Comparison of ENCODE assay signal across 8 cellular contexts in the genomic region with DNA sequence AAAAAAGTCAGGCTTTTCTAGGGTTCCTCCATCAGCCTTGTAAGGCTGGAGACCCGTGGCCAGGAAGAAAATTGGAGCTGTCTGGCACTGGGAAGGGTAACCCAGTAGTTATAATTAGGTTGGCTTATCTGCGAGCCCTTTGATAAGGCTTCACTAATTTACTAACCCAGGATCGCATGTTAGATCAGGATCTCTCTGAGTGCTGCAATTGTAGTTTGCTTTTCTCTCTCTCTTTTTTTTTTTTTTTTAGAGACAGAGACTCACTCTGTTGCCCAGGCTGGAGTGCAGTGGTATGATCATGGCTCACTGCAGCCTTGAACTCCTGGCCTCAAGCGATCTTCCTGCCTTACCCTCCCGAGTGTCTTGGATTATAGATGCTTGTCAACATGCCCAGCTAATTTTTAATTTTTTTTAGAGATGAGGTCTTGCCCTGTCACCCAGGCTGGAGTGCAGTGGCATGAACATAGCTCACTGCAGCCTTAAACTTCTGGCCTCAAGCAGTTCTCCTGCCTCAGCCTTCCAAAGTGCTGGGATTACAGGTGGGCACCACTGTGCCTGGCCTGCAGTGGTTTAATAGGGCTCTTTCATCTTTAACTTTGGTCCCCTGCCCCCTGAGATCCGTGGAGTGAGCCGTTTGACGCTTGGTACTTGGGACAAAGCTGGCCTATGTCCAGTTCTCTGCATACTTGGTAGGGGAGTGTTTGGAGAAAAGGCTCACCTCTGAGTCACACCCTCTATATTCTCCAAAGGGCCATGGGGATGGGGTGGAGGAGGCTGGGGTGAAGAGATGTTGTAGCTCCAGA. TPM values are rescaled to one million over a fixed set of nuclear protein-coding genes. Genes with fewer than 3 reads are reported as not detected.
DNase-seq lines count a peak whose midpoint lies in the region; ATAC-seq and TF ChIP-seq lines count a peak whose summit lies in the region.

No MANE protein-coding gene starts in this region.

- no TSS peak for BruUV-seq in MCF 10A (replicated peaks; lab: Mats Ljungman, UMichigan)

- H3K4me1 Mint-ChIP-seq in MCF 10A (ENCODE audit: insufficient read depth, unreplicated experiment) = peaks cover 24% of the 10 kb centered on the region

- H3K4me1 ChIP-seq in breast epithelium = no peaks in the 10 kb centered on the region
- H3K4me1 ChIP-seq in foreskin keratinocyte = peaks cover 21% of the 10 kb centered on the region
- H3K4me1 ChIP-seq in upper lobe of right lung = peaks cover 15% of the 10 kb centered on the region
- H3K4me1 ChIP-seq in effector memory CD4-positive, alpha-beta T cell (ENCODE audit: control insufficient read depth, insufficient read depth, low read length, poor library complexity, severe bottlenecking) = peaks cover 14% of the 10 kb centered on the region

- H3K36me3 ChIP-seq in breast epithelium (no peaks in the 10 kb centered on the region), upper lobe of right lung (no peaks in the 10 kb centered on the region)
- peaks cover 8% of the 10 kb centered on the region for H3K36me3 ChIP-seq in effector memory CD4-positive, alpha-beta T cell (ENCODE audit: control insufficient read depth, insufficient read depth, low read length)

- TF ChIP-seq CTCF in MCF 10A (IDR thresholded peaks at IDR 0.05; ENCODE audit: unreplicated experiment) (no peak), breast epithelium (IDR thresholded peaks at IDR 0.05) (no peak), foreskin keratinocyte (conservative IDR thresholded peaks at IDR 0.05) (no peak), upper lobe of right lung (IDR thresholded peaks at IDR 0.05) (no peak)

- no peaks in the 10 kb centered on the region for H3K27me3 Mint-ChIP-seq in MCF 10A (ENCODE audit: insufficient read depth, unreplicated experiment)

- H3K27ac ChIP-seq in breast epithelium (no peak overlapping the region), foreskin keratinocyte (no peak overlapping the region), upper lobe of right lung (no peak overlapping the region)
- H3K27ac ChIP-seq in effector memory CD4-positive, alpha-beta T cell (ENCODE audit: insufficient read depth, low read length, poor library complexity, severe bottlenecking) = no peak overlapping the region

- CTCF ChIA-PET in MCF 10A (lab: Yijun Ruan, JAX) = interaction anchor here (0.6 to 3.3 kb wide), 8 partner anchors 9 to 460 kb away, joined by 3 to 15 read pairs (median 4); no protein-coding TSS in a partner anchor

- DNase-seq in MCF 10A (ENCODE audit: unreplicated experiment) (peak; percentile 91), breast epithelium (ENCODE audit: low spot score in 2 of 2) (no peak), SW480 (ENCODE audit: low spot score) (peak; percentile 75), foreskin keratinocyte (peak; percentile 56 to 85), upper lobe of right lung (no peak), NCI-H2227 (lab: John Stamatoyannopoulos, UW; ENCODE audit: unreplicated experiment) (no peak)
- no peak for DNase-seq in effector memory CD4-positive, alpha-beta T cell

- POLR2A ChIA-PET in MCF 10A (lab: Yijun Ruan, JAX) = interaction anchor here (0.5 to 3.6 kb wide), 19 partner anchors 10 to 132 kb away, joined by 3 to 32 read pairs (median 5); a partner anchor contains a TSS

- no peak overlapping the region for H3K4me3 ChIP-seq in breast epithelium
- H3K4me3 ChIP-seq in upper lobe of right lung = no peak overlapping the region
- H3K4me3 ChIP-seq in effector memory CD4-positive, alpha-beta T cell (ENCODE audit: insufficient read depth, low read depth, low read length, poor library complexity, severe bottlenecking) = no peak overlapping the region

- intact Hi-C loops in MCF 10A (cut with micrococcal nuclease) = no loop called here
- intact Hi-C loops in breast epithelium (cut with DNase I; ENCODE audit: low total_unique reads) = no loop called here
- intact Hi-C loops in upper lobe of right lung (cut with DNase I) = no loop called here

- no peaks in the 10 kb centered on the region for H3K9me3 Mint-ChIP-seq in MCF 10A (ENCODE audit: unreplicated experiment)

- ATAC-seq in foreskin keratinocyte (peak; percentile 91), upper lobe of right lung (peak; percentile 87), HG03442 (IDR thresholded peaks at IDR 0.05; ENCODE audit: unreplicated experiment) (no peak)

- H3K36me3 Mint-ChIP-seq in MCF 10A (ENCODE audit: insufficient read depth, unreplicated experiment) = no peaks in the 10 kb centered on the region

- no peaks in the 10 kb centered on the region for H3K27me3 ChIP-seq in breast epithelium
- no peaks in the 10 kb centered on the region for H3K27me3 ChIP-seq in foreskin keratinocyte
- no peaks in the 10 kb centered on the region for H3K27me3 ChIP-seq in upper lobe of right lung
- H3K27me3 ChIP-seq in effector memory CD4-positive, alpha-beta T cell (replicated peaks; ENCODE audit: control insufficient read depth, insufficient read depth, low read length, poor library complexity, severe bottlenecking) = no peaks in the 10 kb centered on the region

- peaks cover 0 to 8% of the 10 kb centered on the region in 2 donors for H3K9me3 ChIP-seq in breast epithelium
- H3K9me3 ChIP-seq in upper lobe of right lung = no peaks in the 10 kb centered on the region
- H3K9me3 ChIP-seq in effector memory CD4-positive, alpha-beta T cell (ENCODE audit: control insufficient read depth, low read length) = no peaks in the 10 kb centered on the region

- no peak for TF ChIP-seq POLR2A in breast epithelium (IDR thresholded peaks at IDR 0.05)

- peak overlapping the region; percentile 75 for H3K27ac Mint-ChIP-seq in MCF 10A (ENCODE audit: low read depth, unreplicated experiment)

- H3K4me3 Mint-ChIP-seq in MCF 10A (ENCODE audit: unreplicated experiment) = peak overlapping the region; percentile 30

RNA-seq across cellular contexts. Expression of a gene that starts 17.2 kb away (rescaled TPM):
- 72.5 and 95.3 TPM in 2 replicates for total RNA-seq in MCF 10A (2022)
- 10 to 100 TPM; 14.6 to 26.9 (median 21.3) TPM for total RNA-seq in breast epithelium
- 22.1 and 22.3 TPM in 2 replicates for total RNA-seq in foreskin keratinocyte
- 7.0 and 8.9 TPM in 2 replicates for polyA plus RNA-seq in foreskin keratinocyte
- total RNA-seq in upper lobe of right lung = 50.6 TPM

Comparison
In these comparisons a context has a peak if more than half of its experiments do, and no peak if none do; other contexts are left out.
1. DNase-seq: peak in MCF 10A (single experiment), SW480 (single experiment) and foreskin keratinocyte (2 of 2); none in breast epithelium (0 of 2), upper lobe of right lung (single experiment), effector memory CD4-positive, alpha-beta T cell (0 of 3) and NCI-H2227 (single experiment).